9 cellular contexts compared by ENCODE assay signal in genomic region chr1:167904641-167905040, GRCh38.
DNase-seq lines count a peak whose midpoint lies in the region; TF ChIP-seq lines count a peak whose summit lies in the region.
"Had no signal": no experiment of that assay in that cellular context is flagged by ENCODE, and none has a peak within 500 bp of the region (broad histone marks: within the 10 kb centered on the region; RNA-seq: fewer than 3 reads in every experiment).

No MANE protein-coding gene starts in this region.

- POLR2A ChIA-PET in GM10248 (lab: Yijun Ruan, JAX), result no interaction called here

- CTCF ChIA-PET in GM10248 (lab: Yijun Ruan, JAX), result interaction anchor here (1.0 to 1.6 kb wide), 3 partner anchors 9 to 12 kb away, joined by 3 to 4 read pairs (median 3); no protein-coding TSS in a partner anchor

- TF ChIP-seq CTCF in GM10248 (IDR thresholded peaks at IDR 0.05; ENCODE audit: control extremely low read depth, extremely low read depth, low read depth, missing control alignments), result no peak

- peak; percentile 51 for DNase-seq in GM03348 (ENCODE audit: low spot score)
- DNase-seq in NCI-H510A (lab: John Stamatoyannopoulos, UW), result peak; percentile 35
- peak; percentile 45 for DNase-seq in fibroblast of gingiva (ENCODE audit: low read depth)
- peak; percentile 38 for DNase-seq in non-pigmented ciliary epithelial cell (ENCODE audit: low read depth)
- DNase-seq in activated CD4-positive, CD25-positive, alpha-beta regulatory T cell (lab: John Stamatoyannopoulos, UW), result no peak
- DNase-seq in GM10248 (ENCODE audit: extremely low spot score), result no peak
- no peak for DNase-seq in NCI-H1694 treated with DMSO at 0.1 percent for 48 hours (lab: John Stamatoyannopoulos, UW)
- DNase-seq in activated gamma-delta T cell (lab: John Stamatoyannopoulos, UW), result no peak
- DNase-seq: stimulated activated naive CD4-positive, alpha-beta T cell treated with Interleukin-2 at 50 U/mL for 16 hours had no signal

Comparison
In these comparisons a context has a peak if more than half of its experiments do, and no peak if none do; other contexts are left out.
1. DNase-seq: peak in GM03348 (single experiment), NCI-H510A (single experiment), fibroblast of gingiva (single experiment) and non-pigmented ciliary epithelial cell (single experiment); none in activated CD4-positive, CD25-positive, alpha-beta regulatory T cell (0 of 4), GM10248 (single experiment), NCI-H1694 treated with DMSO at 0.1 percent for 48 hours (single experiment) and activated gamma-delta T cell (single experiment).